9 cellular contexts compared by ENCODE assay signal in genomic region chr3:71244153-71245051, GRCh38.
DNase-seq lines count a peak whose midpoint lies in the region; ATAC-seq and TF ChIP-seq lines count a peak whose summit lies in the region.
"Had no signal": no experiment of that assay in that cellular context is flagged by ENCODE, and none has a peak within 500 bp of the region (broad histone marks: within the 10 kb centered on the region; RNA-seq: fewer than 3 reads in every experiment).

No MANE protein-coding gene starts in this region.

- H3K36me3 ChIP-seq in ascending aorta (no peaks in the 10 kb centered on the region), sigmoid colon (no peaks in the 10 kb centered on the region), body of pancreas (replicated peaks in 1 of 2; ENCODE audit: insufficient read depth in 1 of 2, low read depth in 2 of 2) (no peaks in the 10 kb centered on the region)
- H3K36me3 ChIP-seq in CD4-positive, alpha-beta memory T cell (ENCODE audit: insufficient read depth, low read length) = no peaks in the 10 kb centered on the region

- no peaks in the 10 kb centered on the region for H3K27me3 ChIP-seq in ascending aorta
- H3K27me3 ChIP-seq in sigmoid colon = no peaks in the 10 kb centered on the region
- H3K27me3 ChIP-seq in CD4-positive, alpha-beta memory T cell (ENCODE audit: insufficient read depth, low read length) = no peaks in the 10 kb centered on the region
- H3K27me3 ChIP-seq in body of pancreas = no peaks in the 10 kb centered on the region

- no peaks in the 10 kb centered on the region for H3K27me3 Mint-ChIP-seq in stimulated activated memory B cell treated with anti-CD40 and anti-IgM and Interleukin-4, amounts not matched to agents 10 μg/mL and 1 μg/mL and 100 μg/mL, for 72 hours
- no peaks in the 10 kb centered on the region for H3K27me3 Mint-ChIP-seq in CD4-positive, alpha-beta memory T cell

- peak overlapping the region; percentile 37 to 59 for H3K4me3 ChIP-seq in ascending aorta
- H3K4me3 ChIP-seq in sigmoid colon = peak overlapping the region; percentile 41 to 52 (median 46)
- no peak overlapping the region for H3K4me3 ChIP-seq in CD4-positive, alpha-beta memory T cell (ENCODE audit: low read length in 2 of 2)
- no peak overlapping the region for H3K4me3 ChIP-seq in body of pancreas

- no peak for TF ChIP-seq CTCF in ascending aorta (IDR thresholded peaks at IDR 0.05)
- peak in 1 of 4 experiments; percentile 17 for TF ChIP-seq CTCF in sigmoid colon (IDR thresholded peaks at IDR 0.05)
- TF ChIP-seq CTCF in body of pancreas (IDR thresholded peaks at IDR 0.05) = no peak

- POLR2A ChIA-PET in CD4-positive, alpha-beta memory T cell (lab: Charles Lee; ENCODE audit: partially characterized antibody) = no interaction called here

- H3K4me3 Mint-ChIP-seq in stimulated activated memory B cell treated with anti-CD40 and anti-IgM and Interleukin-4, amounts not matched to agents 10 μg/mL and 1 μg/mL and 100 μg/mL, for 72 hours = no peak overlapping the region
- no peak overlapping the region for H3K4me3 Mint-ChIP-seq in CD4-positive, alpha-beta memory T cell

- H3K36me3 Mint-ChIP-seq in stimulated activated memory B cell treated with anti-CD40 and anti-IgM and Interleukin-4, amounts not matched to agents 10 μg/mL and 1 μg/mL and 100 μg/mL, for 72 hours = peaks cover 6% of the 10 kb centered on the region
- peaks cover 7 to 9% of the 10 kb centered on the region in 2 donors for H3K36me3 Mint-ChIP-seq in CD4-positive, alpha-beta memory T cell

- peak in 2 of 4 donors; percentile 21 to 43 for TF ChIP-seq EP300 in sigmoid colon (IDR thresholded peaks at IDR 0.05)

- H3K4me1 ChIP-seq in ascending aorta (peaks cover 4 to 29% of the 10 kb centered on the region in 2 donors), sigmoid colon (peaks cover 0 to 60% (median 45%) of the 10 kb centered on the region in 4 donors), body of pancreas (peaks cover 45% of the 10 kb centered on the region)
- H3K4me1 ChIP-seq in CD4-positive, alpha-beta memory T cell (ENCODE audit: insufficient read depth, low read length) = peaks cover 8% of the 10 kb centered on the region

- intact Hi-C loops in ascending aorta (cut with DNase I) (loop anchor here (5.0 kb wide), 6 partner anchors 58 to 338 kb away; partner anchors contain the start of gene FOXP1), sigmoid colon (cut with DNase I) (loop anchor here (2.0 to 5.0 kb wide), 6 partner anchors 34 to 338 kb away; partner anchors contain the start of gene FOXP1), body of pancreas (cut with DNase I) (no loop called here)
- intact Hi-C loops in CD4-positive, alpha-beta memory T cell (cut with micrococcal nuclease) = no loop called here

- TF ChIP-seq POLR2A in sigmoid colon (IDR thresholded peaks at IDR 0.05) = peak in 1 of 2 donors; percentile 21
- no peak for TF ChIP-seq POLR2A in body of pancreas (IDR thresholded peaks at IDR 0.05)

- no peak overlapping the region for H3K27ac Mint-ChIP-seq in stimulated activated memory B cell treated with anti-CD40 and anti-IgM and Interleukin-4, amounts not matched to agents 10 μg/mL and 1 μg/mL and 100 μg/mL, for 72 hours
- H3K27ac Mint-ChIP-seq in CD4-positive, alpha-beta memory T cell = peak overlapping the region in 1 of 7 donors; percentile 12

- CTCF ChIA-PET in CD4-positive, alpha-beta memory T cell (lab: Charles Lee; ENCODE audit: partially characterized antibody) = interaction anchor here (0.7 to 1.8 kb wide), 3 partner anchors 9 to 17 kb away, joined by 3 read pairs; no protein-coding TSS in a partner anchor

- ATAC-seq in stimulated activated memory B cell treated with anti-CD40 and anti-IgM and Interleukin-4, amounts not matched to agents 10 μg/mL and 1 μg/mL and 100 μg/mL, for 72 hours = no peak
- no peak for ATAC-seq in body of pancreas

- no peaks in the 10 kb centered on the region for H3K9me3 Mint-ChIP-seq in stimulated activated memory B cell treated with anti-CD40 and anti-IgM and Interleukin-4, amounts not matched to agents 10 μg/mL and 1 μg/mL and 100 μg/mL, for 72 hours
- H3K9me3 Mint-ChIP-seq in CD4-positive, alpha-beta memory T cell = no peaks in the 10 kb centered on the region

- H3K9me3 ChIP-seq in ascending aorta (no peaks in the 10 kb centered on the region), sigmoid colon (no peaks in the 10 kb centered on the region), body of pancreas (no peaks in the 10 kb centered on the region)
- no peaks in the 10 kb centered on the region for H3K9me3 ChIP-seq in CD4-positive, alpha-beta memory T cell (ENCODE audit: control insufficient read depth in 1 of 2, low read length in 2 of 2)

- peak overlapping the region; percentile 86 to 87 for H3K27ac ChIP-seq in ascending aorta
- H3K27ac ChIP-seq in sigmoid colon = peak overlapping the region; percentile 79 to 89 (median 85)
- no peak overlapping the region for H3K27ac ChIP-seq in CD4-positive, alpha-beta memory T cell (ENCODE audit: low read depth, low read length)
- H3K27ac ChIP-seq in body of pancreas = peak overlapping the region in 1 of 4 donors; percentile 1

- 64 to 70% methylated on average over 11 of the region's 11 CpGs for WGBS in sigmoid colon, 2 donors
- WGBS in body of pancreas, 2 donors = 74 to 84% methylated on average over 11 of the region's 11 CpGs

- peaks cover 45% of the 10 kb centered on the region for H3K4me1 Mint-ChIP-seq in stimulated activated memory B cell treated with anti-CD40 and anti-IgM and Interleukin-4, amounts not matched to agents 10 μg/mL and 1 μg/mL and 100 μg/mL, for 72 hours
- peaks cover 12 to 54% (median 28%) of the 10 kb centered on the region in 4 donors for H3K4me1 Mint-ChIP-seq in CD4-positive, alpha-beta memory T cell

- DNase-seq in HCEC 1CT (peak; percentile 67), ascending aorta (ENCODE audit: low spot score in 2 of 2) (peak in 1 of 2 donors; percentile 90), hepatic stellate cell (ENCODE audit: low spot score) (peak; percentile 72), sigmoid colon (peak; percentile 92), D341Med (ENCODE audit: low spot score) (no peak), body of pancreas (no peak)
- no peak for DNase-seq in CD4-positive, alpha-beta memory T cell
- DNase-seq: SHP77 treated with DMSO at 0.1 percent for 48 hours had no signal

Comparison
In these comparisons a context has a peak if more than half of its experiments do, and no peak if none do; other contexts are left out.
1. DNase-seq: peak in HCEC 1CT (single experiment), hepatic stellate cell (single experiment) and sigmoid colon (single experiment); none in D341Med (single experiment), CD4-positive, alpha-beta memory T cell (0 of 5) and body of pancreas (0 of 4).
2. H3K4me3 ChIP-seq: peak in ascending aorta (2 of 2) and sigmoid colon (4 of 4); none in CD4-positive, alpha-beta memory T cell (0 of 2) and body of pancreas (0 of 2).
3. intact Hi-C loops: an anchor here in ascending aorta (5.0 kb wide) and sigmoid colon (2.0 to 5.0 kb wide); none called in CD4-positive, alpha-beta memory T cell and body of pancreas.